ENCODE assay signal across 11 cellular contexts in the genomic region with DNA sequence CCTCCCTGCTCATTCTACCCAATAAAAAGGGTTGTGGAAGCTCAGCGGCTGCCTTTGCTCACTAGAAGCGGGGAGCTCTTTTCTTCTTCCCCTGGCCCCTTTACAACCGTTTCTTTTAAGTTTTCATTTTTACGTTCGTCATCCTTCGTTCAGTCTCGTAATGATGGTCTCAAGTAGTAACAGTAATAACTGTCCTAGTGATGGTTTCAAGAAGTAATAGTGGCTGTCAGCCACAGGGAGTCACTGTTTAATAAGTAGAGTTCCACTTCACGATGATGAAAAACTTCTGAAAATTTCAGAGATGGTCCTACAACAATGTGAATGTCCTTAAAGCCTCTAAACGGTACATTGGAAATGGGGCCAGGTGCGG. TPM values are rescaled to one million over a fixed set of nuclear protein-coding genes. Genes with fewer than 3 reads are reported as not detected.
DNase-seq lines count a peak whose midpoint lies in the region; ATAC-seq and TF ChIP-seq lines count a peak whose summit lies in the region.
"Had no signal": no experiment of that assay in that cellular context is flagged by ENCODE, and none has a peak within 500 bp of the region (broad histone marks: within the 10 kb centered on the region; RNA-seq: fewer than 3 reads in every experiment).

No MANE protein-coding gene starts in this region.

- 0 out of 2 replicates have a peak, but pooled peaks have one; percentile 48 for ATAC-seq in Panc1
- ATAC-seq in HG03469 (IDR thresholded peaks at IDR 0.05; ENCODE audit: unreplicated experiment) = no peak

- in situ Hi-C loops in Panc1 (cut with HindIII; ENCODE audit: low pct_unique_long_range_greater_than_20kb, low sequenced_read_pairs) = no loop called here

- peak; percentile 46 to 68 for TF ChIP-seq RAD21 in liver (IDR thresholded peaks at IDR 0.05)

- TF ChIP-seq CTCF in Panc1 (IDR thresholded peaks at IDR 0.05) (peak; percentile 53), liver (IDR thresholded peaks at IDR 0.05; ENCODE audit: low read depth, low read length, missing input control) (no peak)

- intact Hi-C loops in Panc1 (cut with micrococcal nuclease; ENCODE audit: unreplicated experiment) = no loop called here

- POLR2A ChIA-PET in HEK293T (lab: Yijun Ruan, JAX) (no interaction called here), Panc1 (lab: Charles Lee) (no interaction called here)

- H3K27ac ChIP-seq in Panc1 (ENCODE audit: low read length) = no peak overlapping the region
- H3K27ac ChIP-seq in liver (ENCODE audit: low read depth in 1 of 2, low read length in 2 of 2) = no peak overlapping the region

- peak overlapping the region in 1 of 2 experiments; percentile 11; a peak in 1 of 4 replicates for H3K4me3 ChIP-seq in Panc1 (ENCODE audit: low read depth in 2 of 2, low read length in 2 of 2)
- no peak overlapping the region for H3K4me3 ChIP-seq in liver (ENCODE audit: low read depth in 1 of 3, low read length in 3 of 3)

- H3K9ac ChIP-seq in liver (ENCODE audit: low read depth in 1 of 2, low read length in 2 of 2) = no peak overlapping the region

- 82% methylated on average over 10 of the region's 10 CpGs for WGBS in liver

- CTCF ChIA-PET in HEK293T (lab: Yijun Ruan, JAX) = interaction anchor here (0.7 to 1.0 kb wide), 3 partner anchors 93 to 324 kb away, joined by 3 read pairs; no protein-coding TSS in a partner anchor
- CTCF ChIA-PET in Panc1 (lab: Charles Lee) = interaction anchor here (0.5 kb wide), 1 partner anchor 8 kb away, joined by 3 read pairs; no protein-coding TSS in a partner anchor

- DNase-seq in DMS53 treated with DMSO at 0.1 percent for 48 hours (lab: John Stamatoyannopoulos, UW; ENCODE audit: unreplicated experiment) = peak; percentile 2
- DNase-seq in HEK293T (ENCODE audit: extremely low spot score) = peak; percentile 23
- no peak for DNase-seq in Panc1 (ENCODE audit: low read depth, low spot score)
- no peak for DNase-seq in islet precursor cell
- no peak for DNase-seq in HUDEP-2 (lab: John Stamatoyannopoulos, UW; ENCODE audit: unreplicated experiment in 76 of 76)
- DNase-seq: activated CD4-positive, CD25-positive, alpha-beta regulatory T cell treated with anti-CD3 and anti-CD28 coated beads, Interleukin-2, amount 50 U/mL, for 72 hours; amygdala; NCI-H1930 had no signal

- H3K27me3 ChIP-seq in Panc1 (ENCODE audit: control insufficient read depth, insufficient read depth, low read length) (peaks cover 7% of the 10 kb centered on the region; the same call in 1 of the 2 replicates), liver (ENCODE audit: control insufficient read depth in 4 of 4, insufficient read depth in 4 of 4, low read length in 3 of 4) (no peaks in the 10 kb centered on the region)

- BruUV-seq in Panc1 (replicated peaks; lab: Mats Ljungman, UMichigan) = no TSS peak

- H3K9me3 ChIP-seq in Panc1 (ENCODE audit: control insufficient read depth, insufficient read depth, low read depth, low read length) (no peaks in the 10 kb centered on the region), liver (ENCODE audit: control insufficient read depth in 4 of 4, low read length in 3 of 4) (no peaks in the 10 kb centered on the region)

- H3K36me3 ChIP-seq in Panc1 (ENCODE audit: control insufficient read depth, insufficient read depth, low read length) (no peaks in the 10 kb centered on the region), liver (ENCODE audit: control insufficient read depth in 4 of 4, insufficient read depth in 3 of 4, low read depth in 1 of 4, low read length in 3 of 4) (no peaks in the 10 kb centered on the region)

- H3K4me1 ChIP-seq in Panc1 (ENCODE audit: control insufficient read depth, insufficient read depth, low read length) (peaks cover 6% of the 10 kb centered on the region; the same call in 1 of the 2 replicates), liver (ENCODE audit: control insufficient read depth in 4 of 4, insufficient read depth in 4 of 4, low read length in 3 of 4) (peaks cover 0 to 6% (median under 1%) of the 10 kb centered on the region in 4 donors)

TF ChIP-seq in HEK293T, 16 proteins besides CTCF, POLR2A, EP300 and RAD21:
- no peak for TF ChIP-seq HDGF (IDR thresholded peaks at IDR 0.05; ENCODE audit: borderline replicate concordance)
- no peak for TF ChIP-seq L3MBTL2 (conservative IDR thresholded peaks at IDR 0.05)
- no peak for TF ChIP-seq CTBP1 (IDR thresholded peaks at IDR 0.05; ENCODE audit: borderline replicate concordance)
- TF ChIP-seq NFRKB (IDR thresholded peaks at IDR 0.05) = no peak
- TF ChIP-seq BHLHE40 (IDR thresholded peaks at IDR 0.05; ENCODE audit: borderline replicate concordance) = no peak
- TF ChIP-seq, protein P1, sequence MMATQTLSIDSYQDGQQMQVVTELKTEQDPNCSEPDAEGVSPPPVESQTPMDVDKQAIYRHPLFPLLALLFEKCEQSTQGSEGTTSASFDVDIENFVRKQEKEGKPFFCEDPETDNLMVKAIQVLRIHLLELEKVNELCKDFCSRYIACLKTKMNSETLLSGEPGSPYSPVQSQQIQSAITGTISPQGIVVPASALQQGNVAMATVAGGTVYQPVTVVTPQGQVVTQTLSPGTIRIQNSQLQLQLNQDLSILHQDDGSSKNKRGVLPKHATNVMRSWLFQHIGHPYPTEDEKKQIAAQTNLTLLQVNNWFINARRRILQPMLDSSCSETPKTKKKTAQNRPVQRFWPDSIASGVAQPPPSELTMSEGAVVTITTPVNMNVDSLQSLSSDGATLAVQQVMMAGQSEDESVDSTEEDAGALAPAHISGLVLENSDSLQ (IDR thresholded peaks at IDR 0.05) = no peak
- TF ChIP-seq SUZ12 (IDR thresholded peaks at IDR 0.05) = no peak
- no peak for TF ChIP-seq ARNT (IDR thresholded peaks at IDR 0.05)
- TF ChIP-seq FOXA1 (IDR thresholded peaks at IDR 0.05) = no peak
- no peak for TF ChIP-seq ZNF384 (IDR thresholded peaks at IDR 0.05)

TF ChIP-seq in liver, 16 proteins besides CTCF, POLR2A, EP300 and RAD21:
- no peak for TF ChIP-seq FOXA2 (IDR thresholded peaks at IDR 0.05)
- no peak for TF ChIP-seq TAF1 (conservative IDR thresholded peaks at IDR 0.05)
- no peak for TF ChIP-seq GABPA (IDR thresholded peaks at IDR 0.05 in 1 of 2, conservative IDR thresholded peaks at IDR 0.05 in 1 of 2)
- no peak for TF ChIP-seq EGR1 (IDR thresholded peaks at IDR 0.05; ENCODE audit: low read depth in 2 of 2)
- TF ChIP-seq SP1 (IDR thresholded peaks at IDR 0.05) = no peak
- TF ChIP-seq HNF4A (conservative IDR thresholded peaks at IDR 0.05) = no peak
- TF ChIP-seq HNF4G (IDR thresholded peaks at IDR 0.05) = no peak
- TF ChIP-seq, protein P2, sequence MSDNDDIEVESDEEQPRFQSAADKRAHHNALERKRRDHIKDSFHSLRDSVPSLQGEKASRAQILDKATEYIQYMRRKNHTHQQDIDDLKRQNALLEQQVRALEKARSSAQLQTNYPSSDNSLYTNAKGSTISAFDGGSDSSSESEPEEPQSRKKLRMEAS (IDR thresholded peaks at IDR 0.05) = no peak
- no peak for TF ChIP-seq YY1 (IDR thresholded peaks at IDR 0.05)

RNA-seq across cellular contexts. Expression of a gene that starts 6.2 kb away (rescaled TPM):
- total RNA-seq in Panc1 (2021; ENCODE audit: unreplicated experiment) = 0.10 TPM
- polyA plus RNA-seq in Panc1 (2012; ENCODE audit: insufficient read length) = not detected
- total RNA-seq in liver = under 1 TPM; 0.14 to 0.17 TPM
- polyA plus RNA-seq in liver = under 1 TPM; 0.18 to 0.65 TPM
- total RNA-seq: mucosa of gallbladder had no signal

Comparison
In these comparisons a context has a peak if more than half of its experiments do, and no peak if none do; other contexts are left out.
1. DNase-seq: peak in DMS53 treated with DMSO at 0.1 percent for 48 hours (single experiment) and HEK293T (single experiment); none in Panc1 (single experiment), islet precursor cell (single experiment) and HUDEP-2 (0 of 76).